8 cellular contexts compared by ENCODE assay signal in genomic region chr5:95961617-95962474, GRCh38. TPM values are rescaled to one million over a fixed set of nuclear protein-coding genes. Genes with fewer than 3 reads are reported as not detected.
DNase-seq lines count a peak whose midpoint lies in the region; ATAC-seq lines count a peak whose summit lies in the region.

Gene ELL2, minus strand, starts transcription at chr5:95961851. Its CDS starts 130 bp downstream, at chr5:95961721.

- DNase-seq in Caki2 (ENCODE audit: low read depth) (peak; percentile 92), HT1080 (ENCODE audit: low read depth) (peak; percentile 91), OCI-M1 (lab: John Stamatoyannopoulos, UW) (peak; percentile 99), activated T-cell treated with anti-CD3 and anti-CD28 coated beads for 4 hours (peak; percentile 95), epidermal melanocyte (ENCODE audit: insufficient read length, low spot score) (peak; percentile 79), midbrain (lab: John Stamatoyannopoulos, UW) (peak; percentile 96)
- DNase-seq in stimulated activated CD8-positive, alpha-beta memory T cell treated with anti-CD3 and anti-CD28 coated beads, Interleukin-15, amount 100 ng/mL, for 48 hours (ENCODE audit: low read depth in 2 of 2) = peak; percentile 95 to 99

- in situ Hi-C loops in Caki2 (cut with HindIII; ENCODE audit: low pct_unique_long_range_greater_than_20kb, low sequenced_read_pairs) = no loop called here

- ATAC-seq in GM21367 (IDR thresholded peaks at IDR 0.05; ENCODE audit: unreplicated experiment) = peak; percentile 90

RNA-seq across cellular contexts. Expression of gene ELL2, which starts in this region (rescaled TPM):
- 0.17 and 0.61 TPM in 2 replicates for total RNA-seq in Caki2 (2014; rRNA removed; shearing (Covaris generic); ENCODE audit: low replicate concordance)
- 45.1 and 61.1 TPM in 2 replicates for total RNA-seq in HT1080 (2014; rRNA removed; shearing (Covaris generic))
- 44.6 and 51.2 TPM in 2 replicates for polyA plus RNA-seq in HT1080 (2015; cell fraction: cytosol; rRNA removed)
- 58.5 and 60.5 TPM in 2 replicates for polyA plus RNA-seq in HT1080 (2015; cell fraction: nucleus; rRNA removed)

Comparison
In these comparisons a context has a peak if more than half of its experiments do, and no peak if none do; other contexts are left out.
1. Peak in every context shown above with its lines: DNase-seq and ATAC-seq.
2. RNA of gene ELL2 (total RNA-seq): 45.1 to 61.1 TPM in HT1080; 0.17 to 0.61 TPM in Caki2; every median in the first group is over 10 times any median in the second.
3. Peak in DNase-seq in Caki2; RNA of the gene not detected or under 1 TPM.